34 cellular contexts compared by ENCODE assay signal in genomic region chr2:154203206-154203605, GRCh38.
"Had no signal": no experiment of that assay in that cellular context is flagged by ENCODE, and none has a peak within 500 bp of the region (broad histone marks: within the 10 kb centered on the region; RNA-seq: fewer than 3 reads in every experiment).

No MANE protein-coding gene starts in this region.

- H3K4me2 ChIP-seq: KMS-11 had no signal

- DNase-seq: Karpas-422, Kasumi-1, MG63, MM.1S, MV-4-11, NCI-H1048, NCI-H1092, NCI-H1092 treated with DMSO at 0.1 percent for 48 hours, NCI-H1105, NCI-H1105 treated with DMSO at 0.1 percent for 48 hours, NCI-H1417, NCI-H1417 treated with DMSO at 0.1 percent for 48 hours, NCI-H1436, NCI-H1436 treated with DMSO at 0.1 percent for 48 hours, NCI-H146, NCI-H1694, NCI-H1694 treated with DMSO at 0.1 percent for 48 hours, NCI-H187, NCI-H187 treated with DMSO at 0.1 percent for 48 hours, NCI-H1930, NCI-H2029, NCI-H2029 treated with DMSO at 0.1 percent for 48 hours, NCI-H2081, NCI-H2081 treated with DMSO at 0.1 percent for 48 hours, NCI-H2107, NCI-H2171, NCI-H2171 treated with DMSO at 0.1 percent for 48 hours, NCI-H2227 treated with DMSO at 0.1 percent for 48 hours, NCI-H226, NCI-H345, NCI-H446, NCI-H446 treated with DMSO at 0.1 percent for 48 hours, NCI-H510A had no signal

- H3K27me3 ChIP-seq: MG63 had no signal

- H3K36me3 ChIP-seq: MG63 had no signal

- H3K9me3 ChIP-seq: MG63 had no signal

- H3K4me3 ChIP-seq: MG63 had no signal

- H3K9ac ChIP-seq: KMS-11 had no signal

- H3K27ac ChIP-seq: KMS-11 had no signal
